ENCODE assay signal across 9 cellular contexts in genomic region chr1:204307334-204307883, GRCh38. TPM values are rescaled to one million over a fixed set of nuclear protein-coding genes. Genes with fewer than 3 reads are reported as not detected.
DNase-seq lines count a peak whose midpoint lies in the region; ATAC-seq and TF ChIP-seq lines count a peak whose summit lies in the region.
"Had no signal": no experiment of that assay in that cellular context is flagged by ENCODE, and none has a peak within 500 bp of the region (broad histone marks: within the 10 kb centered on the region; RNA-seq: fewer than 3 reads in every experiment).

No MANE protein-coding gene starts in this region.

- POLR2A ChIA-PET in HEK293 (lab: Yijun Ruan, JAX), result no interaction called here

- no peak overlapping the region for H3K27ac ChIP-seq in HEK293 (ENCODE audit: extremely low read depth, low read depth, low read length)
- peak overlapping the region in 3 of 4 donors; percentile 15 to 47 (median 46) for H3K27ac ChIP-seq in sigmoid colon

- WGBS in sigmoid colon, 2 donors, result 65 to 78% methylated on average over 12 of the region's 12 CpGs

- TF ChIP-seq EP300 in sigmoid colon (IDR thresholded peaks at IDR 0.05), result no peak

- peaks cover 0 to 27% (median 0%) of the 10 kb centered on the region in 3 donors for H3K27me3 ChIP-seq in sigmoid colon

- TF ChIP-seq CTCF in HEK293 (tag by site-specific recombination; IDR thresholded peaks at IDR 0.05) (peak; percentile 48), sigmoid colon (IDR thresholded peaks at IDR 0.05) (no peak)

- intact Hi-C loops in left ventricle myocardium superior (cut with micrococcal nuclease), result no loop called here
- intact Hi-C loops in sigmoid colon (cut with DNase I), result no loop called here

- H3K36me3 ChIP-seq in HEK293 (ENCODE audit: control insufficient read depth in 2 of 2, insufficient read depth in 1 of 2, low read length in 2 of 2) (no peaks in the 10 kb centered on the region), sigmoid colon (no peaks in the 10 kb centered on the region)

- H3K4me3 ChIP-seq in HEK293 (ENCODE audit: low read depth, low read length) (no peak overlapping the region), sigmoid colon (peak overlapping the region in 2 of 4 donors; percentile 19 to 23)

- H3K9me3 ChIP-seq in HEK293 (ENCODE audit: control insufficient read depth, insufficient read depth, low read depth, low read length), result no peaks in the 10 kb centered on the region
- no peaks in the 10 kb centered on the region for H3K9me3 ChIP-seq in sigmoid colon

- DNase-seq in NCI-H82 treated with DMSO at 0.1 percent for 48 hours (lab: John Stamatoyannopoulos, UW; ENCODE audit: unreplicated experiment), result peak; percentile 25
- peak; percentile 53 for DNase-seq in left ventricle myocardium superior
- peak; percentile 81 for DNase-seq in sigmoid colon
- no peak for DNase-seq in T1000 (lab: John Stamatoyannopoulos, UW)
- DNase-seq in kidney glomerular epithelial cell (lab: John Stamatoyannopoulos, UW), result no peak
- DNase-seq: KBM-7 had no signal

- H3K4me1 ChIP-seq in HEK293 (ENCODE audit: control insufficient read depth, insufficient read depth, low read length) (peaks cover 4% of the 10 kb centered on the region; the same call in 1 of the 2 replicates), sigmoid colon (peaks cover 0 to 13% (median 7%) of the 10 kb centered on the region in 4 donors)

- CTCF ChIA-PET in HEK293 (lab: Yijun Ruan, JAX), result interaction anchor here (0.6 to 2.1 kb wide), 4 partner anchors 49 to 361 kb away, joined by 3 to 10 read pairs (median 3); no protein-coding TSS in a partner anchor

- no peak for TF ChIP-seq POLR2A in sigmoid colon (IDR thresholded peaks at IDR 0.05)

- ATAC-seq in left ventricle myocardium superior (peak; percentile 93), GM21737 (IDR thresholded peaks at IDR 0.05; ENCODE audit: unreplicated experiment) (no peak), HG02938 (IDR thresholded peaks at IDR 0.05; ENCODE audit: unreplicated experiment) (no peak)

TF ChIP-seq in HEK293, 187 proteins besides CTCF, POLR2A, EP300 and RAD21 (continues in another document):
- TF ChIP-seq PRDM6 (tag by site-specific recombination; IDR thresholded peaks at IDR 0.05), result no peak
- 0 out of 2 replicates have a peak, but pooled peaks have one; percentile 35 for TF ChIP-seq ZNF341 (tag by site-specific recombination; IDR thresholded peaks at IDR 0.05; ENCODE audit: low read depth)
- peak; percentile 87 for TF ChIP-seq ZNF600 (tag by site-specific recombination; IDR thresholded peaks at IDR 0.05)
- TF ChIP-seq KLF1 (tag by site-specific recombination; IDR thresholded peaks at IDR 0.05), result 0 out of 2 replicates have a peak, but pooled peaks have one; percentile 30
- no peak for TF ChIP-seq ZNF660 (tag by site-specific recombination; IDR thresholded peaks at IDR 0.05)
- no peak for TF ChIP-seq ZNF555 (tag by site-specific recombination; conservative IDR thresholded peaks at IDR 0.05)
- no peak for TF ChIP-seq ZNF280C (tag by site-specific recombination; IDR thresholded peaks at IDR 0.05)
- no peak for TF ChIP-seq ZNF843 (tag by site-specific recombination; IDR thresholded peaks at IDR 0.05)
- TF ChIP-seq ZNF549 (tag by site-specific recombination; IDR thresholded peaks at IDR 0.05), result no peak
- no peak for TF ChIP-seq ZNF747 (tag by site-specific recombination; IDR thresholded peaks at IDR 0.05)
- TF ChIP-seq KLF17 (tag by site-specific recombination; IDR thresholded peaks at IDR 0.05), result peak; percentile 62
- TF ChIP-seq ZNF776 (tag by site-specific recombination; IDR thresholded peaks at IDR 0.05; ENCODE audit: borderline replicate concordance), result no peak
- TF ChIP-seq ZBTB8A (tag by site-specific recombination; IDR thresholded peaks at IDR 0.05), result no peak
- TF ChIP-seq ZNF19 (tag by site-specific recombination; IDR thresholded peaks at IDR 0.05; ENCODE audit: low read depth), result no peak
- 0 out of 2 replicates have a peak, but pooled peaks have one; percentile 61 for TF ChIP-seq ZNF449 (tag by site-specific recombination; IDR thresholded peaks at IDR 0.05)
- no peak for TF ChIP-seq ZNF654 (tag by site-specific recombination; IDR thresholded peaks at IDR 0.05; ENCODE audit: low read depth)
- no peak for TF ChIP-seq ZBTB7A (tag by site-specific recombination; IDR thresholded peaks at IDR 0.05; ENCODE audit: low read depth)
- TF ChIP-seq ZBTB21 (tag by site-specific recombination; IDR thresholded peaks at IDR 0.05), result no peak
- TF ChIP-seq OSR2 (tag by site-specific recombination; IDR thresholded peaks at IDR 0.05), result no peak
- TF ChIP-seq ZNF561 (tag by site-specific recombination; IDR thresholded peaks at IDR 0.05; ENCODE audit: borderline replicate concordance), result 0 out of 2 replicates have a peak, but pooled peaks have one; percentile 27
- no peak for TF ChIP-seq KLF10 (tag by site-specific recombination; IDR thresholded peaks at IDR 0.05)
- no peak for TF ChIP-seq ZNF548 (tag by site-specific recombination; IDR thresholded peaks at IDR 0.05)
- no peak for TF ChIP-seq KLF9 (tag by site-specific recombination; IDR thresholded peaks at IDR 0.05; ENCODE audit: low read depth)
- TF ChIP-seq ZNF596 (tag by site-specific recombination; IDR thresholded peaks at IDR 0.05), result no peak
- TF ChIP-seq ZNF639 (tag by site-specific recombination; IDR thresholded peaks at IDR 0.05), result no peak
- no peak for TF ChIP-seq ZNF366 (tag by site-specific recombination; conservative IDR thresholded peaks at IDR 0.05)
- TF ChIP-seq ZSCAN30 (tag by site-specific recombination; IDR thresholded peaks at IDR 0.05), result no peak
- no peak for TF ChIP-seq SETDB1 (IDR thresholded peaks at IDR 0.05; ENCODE audit: insufficient read length, low read length)
- no peak for TF ChIP-seq ZNF16 (tag by site-specific recombination; IDR thresholded peaks at IDR 0.05; ENCODE audit: low read depth)

RNA-seq across cellular contexts. Expression of gene PLEKHA6, which starts 52.3 kb away (rescaled TPM):
- 21.6 TPM for total RNA-seq in left ventricle myocardium superior
- 10 to 100 TPM in 1 of 4 donors, 1 to 10 TPM in 3; 5.6 to 15.0 (median 8.5) TPM for total RNA-seq in sigmoid colon
- polyA plus RNA-seq in sigmoid colon, result 10 to 100 TPM; 22.2 to 58.7 (median 40.5) TPM

Comparison
In these comparisons a context has a peak if more than half of its experiments do, and no peak if none do; other contexts are left out.
1. DNase-seq: peak in NCI-H82 treated with DMSO at 0.1 percent for 48 hours (single experiment), left ventricle myocardium superior (single experiment) and sigmoid colon (single experiment); none in T1000 (single experiment) and kidney glomerular epithelial cell (single experiment).